Comparison of ENCODE assay signal across 8 cellular contexts in genomic region chr13:73058741-73059459, GRCh38. TPM values are rescaled to one million over a fixed set of nuclear protein-coding genes. Genes with fewer than 3 reads are reported as not detected.
DNase-seq lines count a peak whose midpoint lies in the region; ATAC-seq, FAIRE-seq and TF ChIP-seq lines count a peak whose summit lies in the region.

KLF5 (plus strand) TSS chr13:73059005; CDS start chr13:73059328, 323 bp downstream.

- intact Hi-C loops in kidney (cut with DNase I) = no loop called here

- TF ChIP-seq CTCF in kidney (IDR thresholded peaks at IDR 0.05; ENCODE audit: borderline replicate concordance, extremely low read depth, insufficient read depth) = peak; percentile 1

- no peak for FAIRE-seq in kidney (lab: Jason Lieb, UNC)

- H3K4me3 ChIP-seq in kidney (ENCODE audit: low read length in 2 of 2) = peak within 1 kb of the TSS; percentile 85 to 86

- ATAC-seq in GM18909 (IDR thresholded peaks at IDR 0.05; ENCODE audit: poor library complexity, unreplicated experiment) (peak; percentile 98), HG03139 (IDR thresholded peaks at IDR 0.05; ENCODE audit: unreplicated experiment) (peak; percentile 99)

- H3K27ac ChIP-seq in kidney (ENCODE audit: low read depth in 2 of 2, low read length in 2 of 2) = peak within 1 kb of the TSS; percentile 49 to 81

- peak; percentile 99 for DNase-seq in AG08396 (ENCODE audit: low spot score)
- peak; percentile 90 for DNase-seq in NCI-H2227 (lab: John Stamatoyannopoulos, UW; ENCODE audit: unreplicated experiment)
- peak; percentile 81 for DNase-seq in activated CD4-positive, CD25-positive, alpha-beta regulatory T cell treated with anti-CD3 and anti-CD28 coated beads, Interleukin-2, amount 50 U/mL, for 16 hours (ENCODE audit: low read depth, low spot score)
- DNase-seq in cerebellar cortex (ENCODE audit: low spot score) = peak; percentile 63
- peak; percentile 99 for DNase-seq in kidney
- DNase-seq in stimulated activated CD4-positive, alpha-beta T cell treated with anti-CD3 and anti-CD28 coated beads, Interleukin-15, amount 100 ng/mL, for 24 hours = peak; percentile 98

- peaks cover 0 to 4% of the 10 kb centered on the region in 2 donors for H3K36me3 ChIP-seq in kidney (ENCODE audit: control insufficient read depth in 1 of 2, insufficient read depth in 2 of 2, low read length in 2 of 2)

- peak within 1 kb of the TSS; percentile 38 to 76 for H3K9ac ChIP-seq in kidney (ENCODE audit: low read length in 2 of 2)

- H3K4me1 ChIP-seq in kidney (ENCODE audit: control insufficient read depth in 1 of 2, insufficient read depth in 1 of 2, low read depth in 1 of 2, low read length in 2 of 2) = peaks cover 0 to 7% of the 10 kb centered on the region in 2 donors

- no peaks in the 10 kb centered on the region for H3K9me3 ChIP-seq in kidney (ENCODE audit: control insufficient read depth in 1 of 2, low read length in 2 of 2)

RNA-seq across cellular contexts. Expression of gene KLF5, which starts in this region (rescaled TPM):
- total RNA-seq in kidney = 52.7 TPM
- polyA plus RNA-seq in kidney (ENCODE audit: insufficient read depth, low read depth, low replicate concordance) = 4.4 TPM

Comparison
In these comparisons a context has a peak if more than half of its experiments do, and no peak if none do; other contexts are left out.
1. Peak in every context shown above with its lines: DNase-seq, ATAC-seq, H3K4me3 ChIP-seq and H3K27ac ChIP-seq.